Comparison of ENCODE assay signal across 10 cellular contexts in the genomic region with DNA sequence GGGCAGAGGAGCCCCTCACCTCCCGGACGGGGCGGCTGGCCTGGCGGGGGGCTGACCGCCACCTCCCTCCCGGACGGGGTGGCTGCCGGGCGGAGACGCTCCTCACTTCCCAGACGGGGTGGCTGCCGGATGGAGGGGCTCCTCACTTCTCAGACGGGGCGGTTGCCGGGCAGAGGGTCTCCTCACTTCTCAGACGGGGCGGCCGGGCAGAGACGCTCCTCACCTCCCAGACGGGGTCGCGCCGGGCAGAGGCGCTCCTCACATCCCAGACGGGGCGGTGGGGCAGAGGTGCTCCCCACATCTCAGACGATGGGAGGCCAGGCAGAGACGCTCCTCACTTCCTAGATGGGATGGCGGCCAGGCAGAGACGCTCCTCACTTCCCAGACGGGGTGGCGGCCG. TPM values are rescaled to one million over a fixed set of nuclear protein-coding genes. Genes with fewer than 3 reads are reported as not detected.
"Had no signal": no experiment of that assay in that cellular context is flagged by ENCODE, and none has a peak within 500 bp of the region (broad histone marks: within the 10 kb centered on the region; RNA-seq: fewer than 3 reads in every experiment).

No MANE protein-coding gene starts in this region.

RNA-seq across cellular contexts. Expression of a gene that starts 24.2 kb away (rescaled TPM):
- total RNA-seq: naive thymus-derived CD8-positive, alpha-beta T cell; omental fat pad; osteoblast; osteocyte; posterior vena cava; pulmonary artery endothelial cell; right atrium auricular region; sciatic nerve had no signal
- polyA plus RNA-seq: psoas muscle, right cardiac atrium had no signal
